15 cellular contexts compared by ENCODE assay signal in genomic region chr6:111550953-111551352, GRCh38. TPM values are rescaled to one million over a fixed set of nuclear protein-coding genes. Genes with fewer than 3 reads are reported as not detected.
DNase-seq lines count a peak whose midpoint lies in the region; ATAC-seq and TF ChIP-seq lines count a peak whose summit lies in the region.
"Had no signal": no experiment of that assay in that cellular context is flagged by ENCODE, and none has a peak within 500 bp of the region (broad histone marks: within the 10 kb centered on the region; RNA-seq: fewer than 3 reads in every experiment).

No MANE protein-coding gene starts in this region.

- no peak overlapping the region for H3K4me2 ChIP-seq in trophoblast cell (ENCODE audit: low read length)

- H2BK120ac ChIP-seq in trophoblast cell (ENCODE audit: insufficient read depth, low read length, poor library complexity), result peak overlapping the region; percentile 79

- peaks cover 9% of the 10 kb centered on the region for H3K4me1 ChIP-seq in colonic mucosa
- H3K4me1 ChIP-seq in trophoblast cell (ENCODE audit: control insufficient read depth in 1 of 2, insufficient read depth in 2 of 2, low read length in 2 of 2), result peaks cover 20 to 29% of the 10 kb centered on the region in 2 experiments
- H3K4me1 ChIP-seq in foreskin keratinocyte, result peaks cover 20% of the 10 kb centered on the region

- no peak overlapping the region for H3K4me3 ChIP-seq in colonic mucosa
- H3K4me3 ChIP-seq in trophoblast cell (ENCODE audit: low read depth, low read length), result no peak overlapping the region

- no peak overlapping the region for H3K4ac ChIP-seq in trophoblast cell (ENCODE audit: low read depth, low read length)

- WGBS in trophoblast cell (ENCODE audit: extremely low coverage, insufficient coverage, insufficient read length), result no CpG with 5 or more reads among the region's 8 CpGs

- ATAC-seq in foreskin keratinocyte (no peak), HG03378 (IDR thresholded peaks at IDR 0.05; ENCODE audit: unreplicated experiment) (no peak)
- ATAC-seq: stimulated activated naive CD8-positive, alpha-beta T cell treated with anti-CD3 and anti-CD28 coated beads, Interleukin-15, Interleukin-2, amounts not matched to agents 100 U/mL and 50 U/mL, for 24 hours had no signal

- H3K36me3 ChIP-seq in colonic mucosa (no peaks in the 10 kb centered on the region), trophoblast cell (ENCODE audit: control insufficient read depth in 1 of 2, insufficient read depth in 2 of 2, low read length in 2 of 2) (no peaks in the 10 kb centered on the region)

- no peak overlapping the region for H2AFZ ChIP-seq in trophoblast cell (ENCODE audit: insufficient read depth, low read length, poor library complexity)

- H3K9me3 ChIP-seq in colonic mucosa, result no peaks in the 10 kb centered on the region
- no peaks in the 10 kb centered on the region for H3K9me3 ChIP-seq in trophoblast cell (ENCODE audit: insufficient read depth, low read depth, low read length)

- peak overlapping the region; percentile 69 for H2BK12ac ChIP-seq in trophoblast cell (ENCODE audit: low read length)

- H3K23ac ChIP-seq in trophoblast cell (ENCODE audit: low read length), result no peak overlapping the region

- H3K79me1 ChIP-seq in trophoblast cell (ENCODE audit: low read length), result peaks cover 6% of the 10 kb centered on the region

- H3K18ac ChIP-seq in trophoblast cell (ENCODE audit: low read length), result peak overlapping the region; percentile 46

- H3K9ac ChIP-seq in colonic mucosa (ENCODE audit: low read depth in 2 of 2, low read length in 2 of 2) (no peak overlapping the region), trophoblast cell (ENCODE audit: low read length) (no peak overlapping the region)

- DNase-seq in NCI-H1092 treated with DMSO at 0.1 percent for 48 hours (lab: John Stamatoyannopoulos, UW) (peak; percentile 68), colonic mucosa (no peak), trophoblast cell (no peak), GM13976 (ENCODE audit: low spot score) (no peak), foreskin keratinocyte (no peak), AG20443 (ENCODE audit: low spot score) (no peak)
- DNase-seq: activated CD4-positive, alpha-beta T cell treated with anti-CD3 and anti-CD28 coated beads, Interleukin-2, amount 10 ng/mL, durations not matched to agents 7 days and 5 days; activated effector memory CD4-positive, alpha-beta T cell treated with Interleukin-2 at 50 U/mL for 16 hours; GDM1; H9; midbrain; NCI-H1694; stimulated activated naive CD8-positive, alpha-beta T cell treated with anti-CD3 and anti-CD28 coated beads, Interleukin-15, Interleukin-2, amounts not matched to agents 100 U/mL and 50 U/mL, for 24 hours had no signal

- H3K14ac ChIP-seq in trophoblast cell (ENCODE audit: low read length), result peak overlapping the region; percentile 66

- peak overlapping the region; percentile 64 for H2AK5ac ChIP-seq in trophoblast cell (ENCODE audit: low read length)

- intact Hi-C loops in colonic mucosa (cut with DNase I), result no loop called here

- H3K79me2 ChIP-seq in trophoblast cell (ENCODE audit: control insufficient read depth, insufficient read depth, low read length, poor library complexity), result no peaks in the 10 kb centered on the region

- TF ChIP-seq CTCF in C4-2B (conservative IDR thresholded peaks at IDR 0.05) (no peak), colonic mucosa (IDR thresholded peaks at IDR 0.05) (no peak), GM13976 (IDR thresholded peaks at IDR 0.05; ENCODE audit: borderline replicate concordance, control extremely low read depth, extremely low read depth, insufficient read depth, missing control alignments) (no peak), foreskin keratinocyte (conservative IDR thresholded peaks at IDR 0.05) (no peak)

- no peaks in the 10 kb centered on the region for H3K27me3 ChIP-seq in colonic mucosa
- no peaks in the 10 kb centered on the region for H3K27me3 ChIP-seq in trophoblast cell (ENCODE audit: insufficient read depth, low read length)
- H3K27me3 ChIP-seq in foreskin keratinocyte, result no peaks in the 10 kb centered on the region

- H3K27ac ChIP-seq in C4-2B (peak overlapping the region; percentile 67), colonic mucosa (peak overlapping the region; percentile 27), trophoblast cell (ENCODE audit: low read depth, low read length) (peak overlapping the region; percentile 55), foreskin keratinocyte (no peak overlapping the region)

- peak overlapping the region; percentile 57 for H2BK5ac ChIP-seq in trophoblast cell (ENCODE audit: low read depth, low read length, poor library complexity)

- peak overlapping the region; percentile 66 for H4K91ac ChIP-seq in trophoblast cell (ENCODE audit: low read depth, low read length)

- in situ Hi-C loops in GM13976 (cut with MboI; ENCODE audit: low sequenced_read_pairs, unreplicated experiment), result no loop called here

- peak overlapping the region; percentile 9 for H4K8ac ChIP-seq in trophoblast cell (ENCODE audit: low read depth, low read length)

- H4K12ac ChIP-seq in trophoblast cell (ENCODE audit: low read depth, low read length), result no peak overlapping the region

RNA-seq across cellular contexts. Expression of gene TRAF3IP2, which starts 54.7 kb away (rescaled TPM):
- total RNA-seq in colonic mucosa (10 to 100 TPM; 62.0 to 66.6 TPM), foreskin keratinocyte (85.1 and 98.9 TPM in 2 replicates)
- 17.6 and 19.0 TPM in 2 replicates for polyA plus RNA-seq in trophoblast cell (2013)
- 73.2 and 77.9 TPM in 2 replicates for polyA plus RNA-seq in foreskin keratinocyte
